ENCODE assay signal across 14 cellular contexts in genomic region chr3:52270252-52270754, GRCh38. TPM values are rescaled to one million over a fixed set of nuclear protein-coding genes. Genes with fewer than 3 reads are reported as not detected.
DNase-seq lines count a peak whose midpoint lies in the region; ATAC-seq and TF ChIP-seq lines count a peak whose summit lies in the region.
"Had no signal": no experiment of that assay in that cellular context is flagged by ENCODE, and none has a peak within 500 bp of the region (broad histone marks: within the 10 kb centered on the region; RNA-seq: fewer than 3 reads in every experiment).

No MANE protein-coding gene starts in this region.

- H3K9me3 ChIP-seq in muscle layer of duodenum (ENCODE audit: control insufficient read depth in 1 of 2, low read length in 2 of 2) = no peaks in the 10 kb centered on the region
- H3K9me3 ChIP-seq in MG63 = no peaks in the 10 kb centered on the region
- H3K9me3 ChIP-seq in H9 (ENCODE audit: control insufficient read depth, low read depth, low read length) = no peaks in the 10 kb centered on the region
- H3K9me3 ChIP-seq: Caco-2 had no signal

- H3K79me2 ChIP-seq in ACC112 (ENCODE audit: control insufficient read depth, insufficient read depth, low read length, unreplicated experiment) (peaks cover 88% of the 10 kb centered on the region), KMS-11 (ENCODE audit: insufficient read depth, low read depth) (peaks cover 91% of the 10 kb centered on the region), H9 (ENCODE audit: insufficient read depth, low read length) (peaks cover 40% of the 10 kb centered on the region; the same call in 1 of the 2 replicates)

- H3T11ph ChIP-seq in H9 (ENCODE audit: low read length) = no peak overlapping the region

- H3K4me3 ChIP-seq in ACC112 (ENCODE audit: low read depth, low read length) (no peak overlapping the region), KMS-11 (IDR thresholded peaks at IDR 0.05; ENCODE audit: insufficient read depth, low read depth, low read length) (no peak overlapping the region), muscle layer of duodenum (ENCODE audit: low read depth in 1 of 2, low read length in 2 of 2) (peak overlapping the region in 1 of 2 donors; percentile 12), MG63 (no peak overlapping the region)

- no peak overlapping the region for H2BK5ac ChIP-seq in H9 (ENCODE audit: insufficient read length, low read length)

- no peak for TF ChIP-seq CTCF in KMS-11 (conservative IDR thresholded peaks at IDR 0.05; ENCODE audit: low read depth, low read length)
- no peak for TF ChIP-seq CTCF in H9 (conservative IDR thresholded peaks at IDR 0.05)

- H4K20me1 ChIP-seq in KMS-11 (ENCODE audit: insufficient read depth) = peaks cover 22% of the 10 kb centered on the region
- H4K20me1 ChIP-seq in H9 (ENCODE audit: control insufficient read depth, insufficient read depth, insufficient read length) = no peaks in the 10 kb centered on the region

- no peak overlapping the region for H3K23ac ChIP-seq in H9 (ENCODE audit: insufficient read length, low read depth, low read length)

- peak overlapping the region; percentile 16 for H3K4me2 ChIP-seq in KMS-11
- H3K4me2 ChIP-seq in H9 (ENCODE audit: insufficient read depth, insufficient read length, low read length) = no peak overlapping the region

- H3K9me3 Mint-ChIP-seq in H9 = no peaks in the 10 kb centered on the region

- no peak overlapping the region for H4K91ac ChIP-seq in H9 (ENCODE audit: insufficient read length, low read depth, low read length)

- peaks cover 39 to 83% (median 75%) of the 10 kb centered on the region in 3 experiments; a peak in 6 of 7 replicates for H3K36me3 Mint-ChIP-seq in H9 (ENCODE audit: insufficient read depth in 1 of 3, low read depth in 3 of 3)

- no peak overlapping the region for H3K14ac ChIP-seq in H9 (ENCODE audit: insufficient read depth, low read length)

- no peak overlapping the region for H2BK15ac ChIP-seq in H9 (ENCODE audit: low read depth, low read length)

- H3K56ac ChIP-seq in H9 (ENCODE audit: insufficient read length, low read depth, low read length) = no peak overlapping the region

- H2BK20ac ChIP-seq in H9 (ENCODE audit: low read depth, low read length, poor library complexity, severe bottlenecking) = no peak overlapping the region

- H3K9ac ChIP-seq in KMS-11 = no peak overlapping the region
- no peak overlapping the region for H3K9ac ChIP-seq in H9 (ENCODE audit: extremely low read depth, insufficient read length, low read length)

- H3K27ac ChIP-seq in ACC112 (ENCODE audit: low read depth, low read length) (peak overlapping the region; percentile 5; the same call in 1 of the 2 replicates), KMS-11 (no peak overlapping the region; the same call in 1 of the 2 replicates), cingulate gyrus (ENCODE audit: low read depth, low read length) (peak overlapping the region; percentile 50), muscle layer of duodenum (ENCODE audit: low read length) (peak overlapping the region; percentile 32), H9 (ENCODE audit: insufficient read length, low read depth, low read length) (no peak overlapping the region)

- no peak overlapping the region for H2BK120ac ChIP-seq in H9 (ENCODE audit: low read depth, low read length, poor library complexity, severe bottlenecking)

- H4K5ac ChIP-seq in H9 (ENCODE audit: insufficient read length, low read depth, low read length) = no peak overlapping the region

- no peak overlapping the region for H2BK12ac ChIP-seq in H9 (ENCODE audit: insufficient read length, low read depth, low read length)

- H3K4ac ChIP-seq in H9 (ENCODE audit: low read depth, low read length) = no peak overlapping the region

- H2AFZ ChIP-seq in ACC112 (ENCODE audit: low read length, unreplicated experiment) (no peak overlapping the region), KMS-11 (ENCODE audit: low read depth) (no peak overlapping the region), H9 (ENCODE audit: low read length) (no peak overlapping the region)

- H3K4me1 ChIP-seq in ACC112 (ENCODE audit: control insufficient read depth, insufficient read depth, low read length, unreplicated experiment) (peaks cover 37% of the 10 kb centered on the region), KMS-11 (ENCODE audit: low read depth, poor library complexity, severe bottlenecking) (peaks cover 56% of the 10 kb centered on the region), muscle layer of duodenum (ENCODE audit: control insufficient read depth in 1 of 2, insufficient read depth in 2 of 2, low read length in 2 of 2) (peaks cover 17 to 62% of the 10 kb centered on the region in 2 donors), H9 (ENCODE audit: insufficient read depth, low read length) (no peaks in the 10 kb centered on the region)

- DNase-seq in MG63 = no peak
- no peak for DNase-seq in H9
- no peak for DNase-seq in anterior cingulate cortex (lab: John Stamatoyannopoulos, UW)
- DNase-seq: activated gamma-delta T cell treated with Interleukin-2 at 50 U/mL for 16 hours, Caco-2, foreskin melanocyte, NCI-H345, SW 1271 had no signal

- no peaks in the 10 kb centered on the region for H3K23me2 ChIP-seq in H9 (ENCODE audit: insufficient read length, low read depth, low read length, poor library complexity, severe bottlenecking)

- H3K36me3 ChIP-seq in ACC112 (ENCODE audit: insufficient read depth, low read length) (peaks cover 46% of the 10 kb centered on the region), KMS-11 (ENCODE audit: insufficient read depth) (0 out of 2 replicates have a peak, but pooled peaks cover 3% of the 10 kb centered on the region), muscle layer of duodenum (ENCODE audit: control insufficient read depth in 1 of 2, insufficient read depth in 2 of 2, low read length in 2 of 2) (peaks cover 29 to 30% of the 10 kb centered on the region in 2 donors), MG63 (peaks cover 60% of the 10 kb centered on the region)

- peaks cover 5 to 7% of the 10 kb centered on the region in 2 experiments for H3K4me1 Mint-ChIP-seq in H9

- no CpG with 5 or more reads among the region's 9 CpGs for WGBS in H9 (ENCODE audit: extremely low coverage, insufficient read length, low lambda C conversion rate)

- no peaks in the 10 kb centered on the region for H3K27me3 Mint-ChIP-seq in H9 (ENCODE audit: low read depth)

- H3K18ac ChIP-seq in H9 (ENCODE audit: insufficient read length, low read depth, low read length) = no peak overlapping the region

- H3K27me3 ChIP-seq in ACC112 (ENCODE audit: insufficient read depth, low read length) (no peaks in the 10 kb centered on the region), KMS-11 (ENCODE audit: insufficient read depth, low read depth) (no peaks in the 10 kb centered on the region), muscle layer of duodenum (ENCODE audit: low read depth, low read length) (no peaks in the 10 kb centered on the region), MG63 (no peaks in the 10 kb centered on the region), H9 (ENCODE audit: insufficient read depth, low read length) (no peaks in the 10 kb centered on the region)

- H3K27ac Mint-ChIP-seq in H9 = no peak overlapping the region

- H3K4me3 Mint-ChIP-seq in H9 = no peak overlapping the region

- no peak overlapping the region for H4K8ac ChIP-seq in H9 (replicated peaks; ENCODE audit: insufficient read length, low read depth, low read length)

- peaks cover 7% of the 10 kb centered on the region for H3K79me1 ChIP-seq in H9 (ENCODE audit: insufficient read depth, low read depth, low read length, poor library complexity, severe bottlenecking)

- H2AK5ac ChIP-seq in H9 (ENCODE audit: insufficient read length, low read length) = no peak overlapping the region

- no peak for ATAC-seq in GM21737 (IDR thresholded peaks at IDR 0.05; ENCODE audit: unreplicated experiment)
- ATAC-seq: HCT116 had no signal

RNA-seq across cellular contexts. Expression of gene WDR82, which starts 8.1 kb away (rescaled TPM):
- 27.6 and 40.0 TPM in 2 replicates for total RNA-seq in MG63 (2014; rRNA removed; shearing (Covaris generic); ENCODE audit: low replicate concordance)
- total RNA-seq in H9 (2021) = 83.1 and 84.3 TPM in 2 replicates

RNA-seq across cellular contexts. Expression of gene GLYCTK, which starts 17.3 kb away (rescaled TPM):
- total RNA-seq in MG63 (2014; rRNA removed; shearing (Covaris generic); ENCODE audit: low replicate concordance) = 2.3 and 10.6 TPM in 2 replicates
- total RNA-seq in H9 (2021) = 8.4 and 8.8 TPM in 2 replicates

RNA-seq across cellular contexts. Expression of gene PPM1M, which starts 24.7 kb away (rescaled TPM):
- 7.9 and 16.2 TPM in 2 replicates for total RNA-seq in MG63 (2014; rRNA removed; shearing (Covaris generic); ENCODE audit: low replicate concordance)
- 6.1 and 7.4 TPM in 2 replicates for total RNA-seq in H9 (2021)

RNA-seq across cellular contexts. Expression of gene TWF2, which starts 31.3 kb away (rescaled TPM):
- 37.4 and 100 TPM in 2 replicates for total RNA-seq in MG63 (2014; rRNA removed; shearing (Covaris generic); ENCODE audit: low replicate concordance)
- 44.8 and 50.9 TPM in 2 replicates for total RNA-seq in H9 (2021)

RNA-seq across cellular contexts. Expression of gene TLR9, which starts 44.9 kb away (rescaled TPM):
- total RNA-seq in MG63 (2014; rRNA removed; shearing (Covaris generic); ENCODE audit: low replicate concordance) = not detected in 2 replicates
- total RNA-seq in H9 (2021) = not detected in 2 replicates
- total RNA-seq: Caco-2 had no signal

Comparison
In these comparisons a context has a peak if more than half of its experiments do, and no peak if none do; other contexts are left out.
1. H3K27ac ChIP-seq: peak in ACC112 (single experiment), cingulate gyrus (single experiment) and muscle layer of duodenum (single experiment); none in KMS-11 (single experiment) and H9 (single experiment).